8 cellular contexts compared by ENCODE assay signal in genomic region chr3:114362815-114363214, GRCh38.
DNase-seq lines count a peak whose midpoint lies in the region; ATAC-seq and TF ChIP-seq lines count a peak whose summit lies in the region.

No MANE protein-coding gene starts in this region.

- no peak overlapping the region for H3K14ac ChIP-seq in mesenchymal stem cell (ENCODE audit: low read length in 2 of 2)

- TF ChIP-seq CTCF in 22Rv1 (IDR thresholded peaks at IDR 0.05) (peak; percentile 69), GM06990 (IDR thresholded peaks at IDR 0.05; ENCODE audit: insufficient read depth, low read length, poor library complexity, severe bottlenecking) (peak; percentile 42), cardiac fibroblast (IDR thresholded peaks at IDR 0.05; ENCODE audit: low read depth, low read length) (peak; percentile 22)

- intact Hi-C loops in naive thymus-derived CD4-positive, alpha-beta T cell (cut with micrococcal nuclease): loop anchor here in 1 of 2 donors (1.0 to 5.0 kb wide), 3 partner anchors 55 to 431 kb away; no protein-coding TSS in a partner anchor

- H3K4me3 Mint-ChIP-seq in naive thymus-derived CD4-positive, alpha-beta T cell: no peak overlapping the region

- H3K4me3 ChIP-seq in GM06990 (replicated peaks; ENCODE audit: low read depth, low read length) (no peak overlapping the region), cardiac fibroblast (replicated peaks in 1 of 2; ENCODE audit: low read depth in 2 of 2, low read length in 2 of 2) (no peak overlapping the region), mesenchymal stem cell (ENCODE audit: insufficient read depth in 1 of 2, low read depth in 1 of 2, low read length in 2 of 2) (no peak overlapping the region)
- H3K4me3 ChIP-seq in naive thymus-derived CD4-positive, alpha-beta T cell (ENCODE audit: low read length): no peak overlapping the region

- no peak overlapping the region for H4K8ac ChIP-seq in mesenchymal stem cell (ENCODE audit: low read length)

- H3K4me2 ChIP-seq in mesenchymal stem cell (ENCODE audit: low read length, poor library complexity, severe bottlenecking): no peak overlapping the region

- H2BK12ac ChIP-seq in mesenchymal stem cell (ENCODE audit: low read length in 2 of 2): no peak overlapping the region

- no peaks in the 10 kb centered on the region for H3K27me3 ChIP-seq in GM06990 (replicated peaks; ENCODE audit: control insufficient read depth, insufficient read depth, low read length)
- H3K27me3 ChIP-seq in mesenchymal stem cell (ENCODE audit: control insufficient read depth in 1 of 2, insufficient read depth in 1 of 2, low read length in 2 of 2): no peaks in the 10 kb centered on the region
- no peaks in the 10 kb centered on the region for H3K27me3 ChIP-seq in naive thymus-derived CD4-positive, alpha-beta T cell (ENCODE audit: control insufficient read depth in 2 of 2, insufficient read depth in 2 of 2, low read length in 2 of 2)

- peak overlapping the region; percentile 67 for H3K9ac ChIP-seq in mesenchymal stem cell (ENCODE audit: low read length)

- no peaks in the 10 kb centered on the region for H3K9me3 ChIP-seq in mesenchymal stem cell (ENCODE audit: control insufficient read depth, low read length)
- H3K9me3 ChIP-seq in naive thymus-derived CD4-positive, alpha-beta T cell (ENCODE audit: control insufficient read depth in 2 of 3, low read length in 3 of 3): no peaks in the 10 kb centered on the region

- H3K23ac ChIP-seq in mesenchymal stem cell (ENCODE audit: low read length in 2 of 2): no peak overlapping the region

- H3K4ac ChIP-seq in mesenchymal stem cell (ENCODE audit: low read depth in 1 of 2, low read length in 2 of 2): no peak overlapping the region

- H3K4me1 Mint-ChIP-seq in naive thymus-derived CD4-positive, alpha-beta T cell: no peaks in the 10 kb centered on the region

- CTCF ChIA-PET in naive thymus-derived CD4-positive, alpha-beta T cell (lab: Charles Lee): no interaction called here

- H2BK120ac ChIP-seq in mesenchymal stem cell (ENCODE audit: low read depth, low read length): no peak overlapping the region

- H3K27me3 Mint-ChIP-seq in naive thymus-derived CD4-positive, alpha-beta T cell: no peaks in the 10 kb centered on the region

- no peaks in the 10 kb centered on the region for H3K9me3 Mint-ChIP-seq in naive thymus-derived CD4-positive, alpha-beta T cell

- peaks cover 0 to 20% (median 0%) of the 10 kb centered on the region in 5 donors for H3K36me3 Mint-ChIP-seq in naive thymus-derived CD4-positive, alpha-beta T cell

- peaks cover 14% of the 10 kb centered on the region for H3K79me1 ChIP-seq in mesenchymal stem cell (replicated peaks; ENCODE audit: low read length, poor library complexity, severe bottlenecking)

- H3K27ac ChIP-seq in 22Rv1 (no peak overlapping the region), mesenchymal stem cell (ENCODE audit: low read length, poor library complexity, severe bottlenecking) (no peak overlapping the region)
- H3K27ac ChIP-seq in naive thymus-derived CD4-positive, alpha-beta T cell (ENCODE audit: low read depth, low read length): no peak overlapping the region

- H3K4me1 ChIP-seq in mesenchymal stem cell (ENCODE audit: control insufficient read depth, insufficient read depth, low read depth, low read length): peaks cover 3% of the 10 kb centered on the region
- no peaks in the 10 kb centered on the region for H3K4me1 ChIP-seq in naive thymus-derived CD4-positive, alpha-beta T cell (ENCODE audit: control insufficient read depth in 2 of 2, insufficient read depth in 2 of 2, low read length in 2 of 2)

- ATAC-seq in GM19328 (IDR thresholded peaks at IDR 0.05; ENCODE audit: unreplicated experiment): no peak
- ATAC-seq in GM21825 (IDR thresholded peaks at IDR 0.05; ENCODE audit: unreplicated experiment): no peak
- no peak for ATAC-seq in naive thymus-derived CD4-positive, alpha-beta T cell

- H2AFZ ChIP-seq in mesenchymal stem cell (ENCODE audit: low read depth, low read length): no peak overlapping the region

- H3K18ac ChIP-seq in mesenchymal stem cell (ENCODE audit: low read depth in 1 of 2, low read length in 2 of 2): no peak overlapping the region

- POLR2A ChIA-PET in naive thymus-derived CD4-positive, alpha-beta T cell (lab: Charles Lee): no interaction called here

- no peak overlapping the region for H2BK5ac ChIP-seq in mesenchymal stem cell (ENCODE audit: low read depth, low read length, poor library complexity, severe bottlenecking)

- H2BK15ac ChIP-seq in mesenchymal stem cell (ENCODE audit: low read depth, poor library complexity, severe bottlenecking): no peak overlapping the region

- H3K27ac Mint-ChIP-seq in naive thymus-derived CD4-positive, alpha-beta T cell: no peak overlapping the region

- H2AK5ac ChIP-seq in mesenchymal stem cell (ENCODE audit: low read length, severe bottlenecking): no peak overlapping the region

- no peaks in the 10 kb centered on the region for H3K36me3 ChIP-seq in GM06990 (ENCODE audit: control insufficient read depth, insufficient read depth, low read length)
- H3K36me3 ChIP-seq in mesenchymal stem cell (ENCODE audit: control insufficient read depth in 1 of 2, insufficient read depth in 2 of 2, low read depth in 1 of 2, low read length in 2 of 2): peaks cover 0 to 5% of the 10 kb centered on the region in 2 experiments
- H3K36me3 ChIP-seq in naive thymus-derived CD4-positive, alpha-beta T cell (ENCODE audit: control insufficient read depth in 2 of 3, insufficient read depth in 3 of 3, low read length in 3 of 3): no peaks in the 10 kb centered on the region

- H4K91ac ChIP-seq in mesenchymal stem cell (ENCODE audit: low read length): no peak overlapping the region

- WGBS in mesenchymal stem cell: no CpG with 5 or more reads among the region's 1 CpG

- DNase-seq in GM06990 (ENCODE audit: extremely low read depth, insufficient read length): no peak
- peak; percentile 41 for DNase-seq in NAMALWA (ENCODE audit: low spot score)
- peak; percentile 62 to 68 for DNase-seq in cardiac fibroblast (ENCODE audit: low read depth in 2 of 2)
- peak; percentile 47 for DNase-seq in mesenchymal stem cell
- DNase-seq in naive thymus-derived CD4-positive, alpha-beta T cell: no peak

Comparison
In these comparisons a context has a peak if more than half of its experiments do, and no peak if none do; other contexts are left out.
1. DNase-seq: peak in NAMALWA (single experiment), cardiac fibroblast (2 of 2) and mesenchymal stem cell (single experiment); none in GM06990 (single experiment) and naive thymus-derived CD4-positive, alpha-beta T cell (0 of 9).
2. Peak in every context shown above with its lines, with median percentiles within 50 percentile points of each other: CTCF ChIP-seq.